Comparison of ENCODE assay signal across 19 cellular contexts in the genomic region with DNA sequence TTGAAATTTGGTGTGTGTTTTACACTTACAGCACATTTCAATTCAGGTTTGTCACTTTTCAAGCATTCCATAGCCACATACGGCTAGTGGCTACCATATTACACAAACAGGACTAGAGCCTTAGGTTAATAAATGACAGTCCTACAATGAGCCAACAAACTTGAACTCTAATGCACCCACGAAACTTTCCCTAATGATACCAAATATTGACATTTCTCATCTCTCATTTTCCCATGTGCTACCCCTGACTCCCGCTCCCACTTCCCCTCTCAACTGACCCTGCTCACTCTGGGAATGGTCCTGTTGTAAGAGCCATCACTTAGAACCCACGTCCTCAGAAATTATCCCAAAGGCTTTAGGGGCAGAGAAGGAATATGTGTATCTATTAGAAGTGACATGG. TPM values are rescaled to one million over a fixed set of nuclear protein-coding genes. Genes with fewer than 3 reads are reported as not detected.
"Had no signal": no experiment of that assay in that cellular context is flagged by ENCODE, and none has a peak within 500 bp of the region (broad histone marks: within the 10 kb centered on the region; RNA-seq: fewer than 3 reads in every experiment).

No MANE protein-coding gene starts in this region.

- H3K27me3 ChIP-seq: heart left ventricle, tibial nerve had no signal

- DNase-seq: activated CD4-positive, alpha-beta T cell treated with anti-CD3 and anti-CD28 coated beads for 48 hours; activated CD8-positive, alpha-beta memory T cell treated with anti-CD3 and anti-CD28 coated beads, Interleukin-2, amount 50 U/mL, for 4 hours; activated CD8-positive, alpha-beta T cell treated with anti-CD3 and anti-CD28 coated beads for 36 hours; activated gamma-delta T cell treated with Interleukin-2 at 50 U/mL for 16 hours; activated T-cell treated with anti-CD3 and anti-CD28 coated beads, Interleukin-2, amount 50 U/mL, for 72 hours; amniotic stem cell; effector memory CD8-positive, alpha-beta T cell; heart left ventricle; mucosa of descending colon; naive thymus-derived CD4-positive, alpha-beta T cell; stimulated activated CD4-positive, alpha-beta T cell treated with anti-CD3 and anti-CD28 coated beads, Interleukin-4, amount 100 ng/mL, for 1 hour; stimulated activated naive CD4-positive, alpha-beta T cell; T-helper 17 cell had no signal

- H3K4me1 Mint-ChIP-seq: WTC11 had no signal

- H3K4me3 ChIP-seq: heart left ventricle, mucosa of descending colon, tibial nerve had no signal

- ATAC-seq: activated CD8-positive, alpha-beta T cell treated with anti-CD3 and anti-CD28 coated beads for 36 hours; activated T-cell treated with anti-CD3 and anti-CD28 coated beads, Interleukin-2, amount 50 U/mL, for 72 hours; effector memory CD8-positive, alpha-beta T cell; heart left ventricle; mucosa of descending colon; naive thymus-derived CD4-positive, alpha-beta T cell; SK-N-SH treated with all-trans-retinoic acid at 6 μM for 48 hours; T-helper 17 cell; WTC11 had no signal

- H3K27ac Mint-ChIP-seq: activated CD8-positive, alpha-beta T cell treated with anti-CD3 and anti-CD28 coated beads for 36 hours; activated naive CD8-positive, alpha-beta T cell; activated T-cell treated with anti-CD3 and anti-CD28 coated beads, Interleukin-2, amount 50 U/mL, for 72 hours; effector memory CD8-positive, alpha-beta T cell; naive thymus-derived CD4-positive, alpha-beta T cell; T-helper 17 cell; WTC11 had no signal

- H3K36me3 Mint-ChIP-seq: activated naive CD8-positive, alpha-beta T cell; WTC11 had no signal

- H3K4me3 Mint-ChIP-seq: activated CD8-positive, alpha-beta T cell treated with anti-CD3 and anti-CD28 coated beads for 36 hours; activated naive CD8-positive, alpha-beta T cell; activated T-cell treated with anti-CD3 and anti-CD28 coated beads, Interleukin-2, amount 50 U/mL, for 72 hours; effector memory CD8-positive, alpha-beta T cell; naive thymus-derived CD4-positive, alpha-beta T cell; T-helper 17 cell; WTC11 had no signal

- H3K36me3 ChIP-seq: heart left ventricle had no signal

- H3K27me3 Mint-ChIP-seq: activated CD8-positive, alpha-beta T cell treated with anti-CD3 and anti-CD28 coated beads for 36 hours; activated naive CD8-positive, alpha-beta T cell; T-helper 17 cell had no signal

- H3K9me3 ChIP-seq: mucosa of descending colon had no signal

- H3K27ac ChIP-seq: tibial nerve had no signal

RNA-seq across cellular contexts. Expression of a gene that starts 4.9 kb away (rescaled TPM):
- total RNA-seq: dermis blood vessel endothelial cell, fibroblast of lung, WTC11 had no signal
- polyA plus RNA-seq: fibroblast of lung, heart left ventricle had no signal
